1 cellular context compared by ENCODE assay signal in the genomic region with DNA sequence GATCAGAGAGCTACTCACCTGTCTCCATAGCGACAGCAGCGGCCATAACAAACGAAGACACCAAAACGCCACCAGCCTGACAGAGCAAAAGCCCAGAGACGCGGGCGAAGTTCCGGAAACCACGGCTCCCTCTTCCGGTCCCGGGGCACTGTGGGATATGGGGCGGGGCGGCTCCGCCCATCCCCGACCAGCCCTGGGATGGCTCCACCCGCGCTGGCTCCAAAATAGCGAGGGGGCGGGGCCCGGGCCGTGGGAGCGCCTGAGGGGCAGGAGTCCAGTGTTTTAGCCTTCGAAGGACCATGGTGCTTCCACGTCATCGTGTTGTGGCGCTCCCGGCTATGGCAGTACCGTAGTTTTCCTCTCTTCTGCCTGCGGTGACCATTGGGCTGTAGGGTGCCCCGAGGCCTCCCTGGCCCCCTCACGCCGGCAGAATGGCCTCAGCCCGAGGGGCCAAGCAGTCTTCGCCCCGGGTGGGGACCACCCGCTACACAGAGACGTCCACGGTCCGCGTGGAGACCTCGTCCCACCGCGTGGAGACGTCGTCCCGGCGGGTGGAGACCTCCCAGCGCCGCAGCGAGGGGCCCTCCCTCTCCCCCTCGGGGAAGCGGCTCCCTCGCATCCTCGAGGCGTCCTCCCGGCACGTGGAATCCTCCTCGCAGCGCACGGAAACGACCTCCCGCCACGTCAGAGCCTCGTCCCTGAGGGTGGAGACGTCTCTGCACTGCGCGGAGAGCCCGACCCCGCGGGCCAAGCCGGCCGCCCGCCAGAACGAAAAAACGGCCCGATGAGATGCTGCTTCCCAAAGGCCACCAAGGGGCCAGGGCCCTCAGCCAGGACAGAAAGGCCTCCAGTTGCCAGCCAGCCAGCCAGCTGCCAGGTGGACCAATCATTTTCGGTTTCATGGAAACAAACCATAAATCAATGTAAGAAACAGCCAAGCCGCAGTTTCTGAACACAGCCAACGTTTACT.
TF ChIP-seq lines count a peak whose summit lies in the region.

C17orf100 (plus strand) TSS at position 280 of the 970 bp plus-strand sequence; CDS start at position 432, 152 bp downstream.
MED31 (minus strand) TSS at position 123 of the 970 bp plus-strand sequence; CDS start at position 46, 77 bp downstream.

TF ChIP-seq in HEK293, 187 proteins besides CTCF, POLR2A, EP300 and RAD21 (continued from another document):
- TF ChIP-seq, protein P1, sequence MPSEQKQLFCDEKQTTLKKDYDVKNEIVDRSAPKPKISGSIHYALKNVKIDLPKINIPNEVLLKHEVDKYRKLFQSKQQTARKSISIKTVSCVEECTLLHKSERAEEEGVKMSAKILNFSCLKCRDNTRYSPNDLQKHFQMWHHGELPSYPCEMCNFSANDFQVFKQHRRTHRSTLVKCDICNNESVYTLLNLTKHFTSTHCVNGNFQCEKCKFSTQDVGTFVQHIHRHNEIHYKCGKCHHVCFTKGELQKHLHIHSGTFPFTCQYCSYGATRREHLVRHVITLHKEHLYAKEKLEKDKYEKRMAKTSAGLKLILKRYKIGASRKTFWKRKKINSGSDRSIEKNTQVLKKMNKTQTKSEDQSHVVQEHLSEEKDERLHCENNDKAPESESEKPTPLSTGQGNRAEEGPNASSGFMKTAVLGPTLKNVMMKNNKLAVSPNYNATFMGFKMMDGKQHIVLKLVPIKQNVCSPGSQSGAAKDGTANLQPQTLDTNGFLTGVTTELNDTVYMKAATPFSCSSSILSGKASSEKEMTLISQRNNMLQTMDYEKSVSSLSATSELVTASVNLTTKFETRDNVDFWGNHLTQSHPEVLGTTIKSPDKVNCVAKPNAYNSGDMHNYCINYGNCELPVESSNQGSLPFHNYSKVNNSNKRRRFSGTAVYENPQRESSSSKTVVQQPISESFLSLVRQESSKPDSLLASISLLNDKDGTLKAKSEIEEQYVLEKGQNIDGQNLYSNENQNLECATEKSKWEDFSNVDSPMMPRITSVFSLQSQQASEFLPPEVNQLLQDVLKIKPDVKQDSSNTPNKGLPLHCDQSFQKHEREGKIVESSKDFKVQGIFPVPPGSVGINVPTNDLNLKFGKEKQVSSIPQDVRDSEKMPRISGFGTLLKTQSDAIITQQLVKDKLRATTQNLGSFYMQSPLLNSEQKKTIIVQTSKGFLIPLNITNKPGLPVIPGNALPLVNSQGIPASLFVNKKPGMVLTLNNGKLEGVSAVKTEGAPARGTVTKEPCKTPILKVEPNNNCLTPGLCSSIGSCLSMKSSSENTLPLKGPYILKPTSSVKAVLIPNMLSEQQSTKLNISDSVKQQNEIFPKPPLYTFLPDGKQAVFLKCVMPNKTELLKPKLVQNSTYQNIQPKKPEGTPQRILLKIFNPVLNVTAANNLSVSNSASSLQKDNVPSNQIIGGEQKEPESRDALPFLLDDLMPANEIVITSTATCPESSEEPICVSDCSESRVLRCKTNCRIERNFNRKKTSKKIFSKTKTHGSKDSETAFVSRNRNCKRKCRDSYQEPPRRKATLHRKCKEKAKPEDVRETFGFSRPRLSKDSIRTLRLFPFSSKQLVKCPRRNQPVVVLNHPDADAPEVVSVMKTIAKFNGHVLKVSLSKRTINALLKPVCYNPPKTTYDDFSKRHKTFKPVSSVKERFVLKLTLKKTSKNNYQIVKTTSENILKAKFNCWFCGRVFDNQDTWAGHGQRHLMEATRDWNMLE (tag by site-specific recombination; conservative IDR thresholded peaks at IDR 0.05; ENCODE audit: low read depth): peak; percentile 76
- TF ChIP-seq HOXD13 (CRISPR knock-in tag; IDR thresholded peaks at IDR 0.05; ENCODE audit: borderline replicate concordance): 0 out of 2 replicates have a peak, but pooled peaks have one; percentile 7
- TF ChIP-seq ZSCAN5A (tag by site-specific recombination; IDR thresholded peaks at IDR 0.05): peak; percentile 86
- no peak for TF ChIP-seq TRIM28 (IDR thresholded peaks at IDR 0.05; ENCODE audit: borderline replicate concordance, low read length)
- peak; percentile 60; the same call in 1 of the 2 replicates for TF ChIP-seq ZNF785 (tag by site-specific recombination; IDR thresholded peaks at IDR 0.05)
- no peak for TF ChIP-seq ZNF658 (tag by site-specific recombination; IDR thresholded peaks at IDR 0.05)
- 0 out of 2 replicates have a peak, but pooled peaks have one; percentile 49 for TF ChIP-seq OVOL3 (tag by site-specific recombination; IDR thresholded peaks at IDR 0.05)
